Comparison of ENCODE assay signal across 22 cellular contexts in genomic region chr15:63039811-63040210, GRCh38.
"Had no signal": no experiment of that assay in that cellular context is flagged by ENCODE, and none has a peak within 500 bp of the region (broad histone marks: within the 10 kb centered on the region; RNA-seq: fewer than 3 reads in every experiment).

No MANE protein-coding gene starts in this region.

- H3K4me3 Mint-ChIP-seq: activated B cell treated with CpG ODN at 0.5 μM for 24 hours; activated naive CD8-positive, alpha-beta T cell; activated T-cell treated with anti-CD3 and anti-CD28 coated beads, Interleukin-2, amount 50 U/mL, for 4 hours; nephron progenitor cell; T-helper 17 cell had no signal

- DNase-seq: activated B cell treated with CpG ODN at 0.5 μM for 24 hours; activated CD4-positive, alpha-beta T cell treated with anti-CD3 and anti-CD28 coated beads for 4 hours; activated CD4-positive, alpha-beta T cell treated with anti-CD3 and anti-CD28 coated beads, Interleukin-2, amount 50 U/mL, for 48 hours; activated CD8-positive, alpha-beta memory T cell treated with anti-CD3 and anti-CD28 coated beads, Interleukin-2, amount 50 U/mL, for 48 hours; activated naive CD4-positive, alpha-beta T cell; activated T-cell treated with anti-CD3 and anti-CD28 coated beads, Interleukin-2, amount 50 U/mL, for 4 hours; cerebellar nuclear complex; effector CD4-positive, alpha-beta T cell; left ventricle myocardium superior; nephron progenitor cell; occipital lobe; retina; stimulated activated CD4-positive, alpha-beta T cell treated with anti-CD3 and anti-CD28 coated beads, Interleukin-4, amount 100 ng/mL, for 24 hours; stimulated activated naive CD4-positive, alpha-beta T cell treated with Interleukin-2 at 50 U/mL for 16 hours; SW 1271; T-helper 17 cell; upper lobe of right lung had no signal

- H3K4me3 ChIP-seq: adrenal gland, upper lobe of right lung had no signal

- ATAC-seq: activated T-cell treated with anti-CD3 and anti-CD28 coated beads, Interleukin-2, amount 50 U/mL, for 4 hours; left ventricle myocardium superior; T-helper 17 cell; upper lobe of right lung had no signal

- H3K27ac Mint-ChIP-seq: activated B cell treated with CpG ODN at 0.5 μM for 24 hours; activated naive CD8-positive, alpha-beta T cell; activated T-helper 2 cell treated with anti-CD3 and anti-CD28 coated beads, Interferon-gamma antibody, Interleukin-2, Interleukin-4, amounts not matched to agents 10 μg/mL and 5 μg/mL and 100 μg/mL, durations not matched to agents 14 hours and 24 hours and 36 hours; nephron progenitor cell; T-helper 17 cell had no signal

- H3K36me3 ChIP-seq: adrenal gland, upper lobe of right lung had no signal

- H3K9me3 ChIP-seq: adrenal gland, thoracic aorta, upper lobe of right lung had no signal

- H3K27ac ChIP-seq: adrenal gland, upper lobe of right lung had no signal

- H3K27me3 ChIP-seq: foreskin keratinocyte had no signal

- H3K36me3 Mint-ChIP-seq: activated naive CD8-positive, alpha-beta T cell had no signal

- H3K9me3 Mint-ChIP-seq: activated B cell treated with CpG ODN at 0.5 μM for 24 hours; activated T-cell treated with anti-CD3 and anti-CD28 coated beads, Interleukin-2, amount 50 U/mL, for 4 hours; activated T-helper 2 cell treated with anti-CD3 and anti-CD28 coated beads, Interferon-gamma antibody, Interleukin-2, Interleukin-4, amounts not matched to agents 10 μg/mL and 5 μg/mL and 100 μg/mL, durations not matched to agents 14 hours and 24 hours and 36 hours had no signal
